In the genomic region with DNA sequence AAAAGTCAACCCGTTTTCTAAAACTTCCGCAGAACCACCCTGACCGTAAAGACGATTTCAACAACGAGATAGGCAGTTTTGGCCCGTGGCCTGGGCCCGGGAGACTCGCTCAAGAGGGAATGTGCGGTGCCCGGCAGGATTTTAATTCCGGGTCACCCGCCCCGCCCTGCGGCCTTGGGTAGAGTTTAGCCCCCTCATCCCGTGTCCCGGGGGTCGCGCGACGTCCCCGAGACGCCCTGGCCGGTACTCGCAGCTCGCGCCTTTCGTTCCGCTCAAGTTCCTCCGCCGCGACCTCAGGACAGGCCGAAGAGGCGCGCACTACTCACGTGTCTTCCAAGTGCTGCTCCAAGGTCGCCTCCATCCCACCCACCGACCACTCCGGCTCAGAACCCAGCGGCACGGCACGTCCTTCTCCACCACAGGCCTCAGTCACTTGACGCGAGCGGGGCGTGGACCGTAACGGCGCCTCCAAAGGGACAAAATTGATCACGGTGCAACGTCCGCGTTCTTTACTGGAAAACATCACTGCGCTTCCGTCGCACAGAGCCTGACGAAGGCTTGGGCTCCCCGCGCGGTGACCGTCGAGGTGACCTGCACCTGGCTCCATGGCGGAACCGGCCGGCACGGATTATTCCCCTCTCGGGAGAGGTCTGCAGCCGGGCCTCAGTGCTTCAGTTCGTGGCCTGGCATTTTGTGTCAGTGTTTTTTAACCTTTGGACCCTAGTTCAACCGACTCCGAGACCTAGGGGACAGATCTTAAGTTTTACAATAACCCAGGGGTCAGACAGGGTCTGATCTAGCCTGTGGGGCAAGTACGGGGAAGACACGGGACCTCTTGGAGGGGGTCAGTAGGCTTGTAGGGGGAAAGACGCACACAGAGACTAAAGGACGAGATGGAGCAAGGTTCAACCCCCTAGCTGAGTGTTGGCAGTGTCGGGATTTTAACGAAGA, we compare ENCODE assay signal across 8 cellular contexts. TPM values are rescaled to one million over a fixed set of nuclear protein-coding genes. Genes with fewer than 3 reads are reported as not detected.
DNase-seq lines count a peak whose midpoint lies in the region; ATAC-seq and TF ChIP-seq lines count a peak whose summit lies in the region.

LAMTOR5 (minus strand) TSS at position 435 of the 951 bp plus-strand sequence; CDS start at position 361, 74 bp downstream.

- TF ChIP-seq CTCF in DND-41 (IDR thresholded peaks at IDR 0.05; ENCODE audit: borderline replicate concordance, extremely low read depth, low read length, poor library complexity, severe bottlenecking): peak; percentile 16

- peak within 1 kb of the TSS; percentile 73 for H3K4me2 ChIP-seq in DND-41 (ENCODE audit: insufficient read depth, low read length)

- peaks cover under 1 to 14% of the 10 kb centered on the region in 2 donors for H3K36me3 Mint-ChIP-seq in naive B cell
- peaks cover 12% of the 10 kb centered on the region for H3K36me3 Mint-ChIP-seq in stimulated activated memory B cell treated with anti-CD40 and anti-IgM and Interleukin-4, amounts not matched to agents 10 μg/mL and 1 μg/mL and 100 μg/mL, for 72 hours

- H3K27me3 Mint-ChIP-seq in naive B cell: no peaks in the 10 kb centered on the region
- H3K27me3 Mint-ChIP-seq in stimulated activated memory B cell treated with anti-CD40 and anti-IgM and Interleukin-4, amounts not matched to agents 10 μg/mL and 1 μg/mL and 100 μg/mL, for 72 hours: no peaks in the 10 kb centered on the region

- H3K36me3 ChIP-seq in DND-41 (ENCODE audit: insufficient read depth, low read length): peaks cover 34% of the 10 kb centered on the region
- peaks cover 29% of the 10 kb centered on the region for H3K36me3 ChIP-seq in KOPT-K1 (ENCODE audit: insufficient read depth, low read length)

- H3K27me3 ChIP-seq in DND-41 (ENCODE audit: insufficient read depth, low read length, poor library complexity): no peaks in the 10 kb centered on the region

- H3K9me3 ChIP-seq in DND-41 (ENCODE audit: insufficient read depth, low read length, severe bottlenecking) (no peaks in the 10 kb centered on the region), KOPT-K1 (ENCODE audit: insufficient read depth, low read length, poor library complexity, severe bottlenecking) (no peaks in the 10 kb centered on the region)

- no peaks in the 10 kb centered on the region for H3K9me3 Mint-ChIP-seq in naive B cell
- H3K9me3 Mint-ChIP-seq in stimulated activated memory B cell treated with anti-CD40 and anti-IgM and Interleukin-4, amounts not matched to agents 10 μg/mL and 1 μg/mL and 100 μg/mL, for 72 hours: no peaks in the 10 kb centered on the region

- H3K27ac Mint-ChIP-seq in naive B cell: peak within 1 kb of the TSS; percentile 97 to 100 (median 98)
- H3K27ac Mint-ChIP-seq in stimulated activated memory B cell treated with anti-CD40 and anti-IgM and Interleukin-4, amounts not matched to agents 10 μg/mL and 1 μg/mL and 100 μg/mL, for 72 hours: peak within 1 kb of the TSS; percentile 98

- H3K79me2 ChIP-seq in DND-41 (ENCODE audit: insufficient read depth, low read length): peaks cover 25% of the 10 kb centered on the region

- H3K27ac ChIP-seq in DND-41 (ENCODE audit: low read length): peak within 1 kb of the TSS; percentile 90
- peak within 1 kb of the TSS; percentile 83 for H3K27ac ChIP-seq in KOPT-K1 (ENCODE audit: low read depth, low read length, poor library complexity, severe bottlenecking)

- ATAC-seq in DND-41 (ENCODE audit: insufficient read depth, low read depth) (peak; percentile 92), GM21737 (IDR thresholded peaks at IDR 0.05; ENCODE audit: unreplicated experiment) (peak; percentile 73), naive B cell (ENCODE audit: low read depth in 2 of 2) (peak; percentile 86 to 89)
- peak; percentile 94 for ATAC-seq in stimulated activated memory B cell treated with anti-CD40 and anti-IgM and Interleukin-4, amounts not matched to agents 10 μg/mL and 1 μg/mL and 100 μg/mL, for 72 hours

- H3K4me3 Mint-ChIP-seq in naive B cell: peak within 1 kb of the TSS; percentile 94 to 100 (median 99)
- peak within 1 kb of the TSS; percentile 96 for H3K4me3 Mint-ChIP-seq in stimulated activated memory B cell treated with anti-CD40 and anti-IgM and Interleukin-4, amounts not matched to agents 10 μg/mL and 1 μg/mL and 100 μg/mL, for 72 hours

- H2AFZ ChIP-seq in DND-41 (ENCODE audit: low read depth, low read length): peak within 1 kb of the TSS; percentile 100

- peaks cover 33% of the 10 kb centered on the region for H3K4me1 ChIP-seq in DND-41 (ENCODE audit: insufficient read depth, low read length)

- H3K9ac ChIP-seq in DND-41 (ENCODE audit: low read depth, low read length): peak within 1 kb of the TSS; percentile 87

- H3K4me1 Mint-ChIP-seq in naive B cell: peaks cover 15 to 42% (median 20%) of the 10 kb centered on the region in 3 donors
- H3K4me1 Mint-ChIP-seq in stimulated activated memory B cell treated with anti-CD40 and anti-IgM and Interleukin-4, amounts not matched to agents 10 μg/mL and 1 μg/mL and 100 μg/mL, for 72 hours: peaks cover 22% of the 10 kb centered on the region

- DNase-seq in DND-41 (peak; percentile 93), RPMI7951 (ENCODE audit: low read depth) (peak; percentile 92), fibroblast of gingiva (ENCODE audit: low read depth) (peak; percentile 94), naive B cell (peak; percentile 90)
- DNase-seq in activated T-helper 1 cell treated with anti-CD3 and anti-CD28 coated beads, Interleukin-2, amount 50 U/mL, for 16 hours (ENCODE audit: low read depth in 1 of 2, low spot score in 1 of 2): peak; percentile 83 to 86

- peak within 1 kb of the TSS; percentile 50 to 97 for H3K4me3 ChIP-seq in DND-41 (ENCODE audit: low read depth in 1 of 2, low read length in 2 of 2)

- no peaks in the 10 kb centered on the region for H4K20me1 ChIP-seq in DND-41 (ENCODE audit: insufficient read depth, low read length)

RNA-seq across cellular contexts. Expression of gene LAMTOR5, which starts in this region (rescaled TPM):
- 163 and 193 TPM in 2 replicates for total RNA-seq in RPMI7951 (2014; rRNA removed; shearing (Covaris generic))
- polyA plus RNA-seq in naive B cell (ENCODE audit: low read depth in 6 of 6): 100 to 1,000 TPM; 472 to 651 (median 493) TPM

Comparison
In these comparisons a context has a peak if more than half of its experiments do, and no peak if none do; other contexts are left out.
1. Peak in every context shown above with its lines: DNase-seq, ATAC-seq, H3K4me3 ChIP-seq and H3K27ac ChIP-seq.